ENCODE assay signal across 12 cellular contexts in genomic region chr6:81981812-81982211, GRCh38.
DNase-seq lines count a peak whose midpoint lies in the region; ATAC-seq lines count a peak whose summit lies in the region.
"Had no signal": no experiment of that assay in that cellular context is flagged by ENCODE, and none has a peak within 500 bp of the region (broad histone marks: within the 10 kb centered on the region; RNA-seq: fewer than 3 reads in every experiment).

No MANE protein-coding gene starts in this region.

- DNase-seq in amniotic stem cell (lab: John Stamatoyannopoulos, UW): peak; percentile 36
- DNase-seq in myocyte (ENCODE audit: low read depth): peak; percentile 26
- DNase-seq in NCI-H82 (lab: John Stamatoyannopoulos, UW): no peak
- no peak for DNase-seq in iPS-NIHi11 (ENCODE audit: low spot score)
- no peak for DNase-seq in SIG-M5 treated with dmso at 0.1 percent for 504 hours (lab: John Stamatoyannopoulos, UW; ENCODE audit: unreplicated experiment)
- DNase-seq in activated T-cell treated with anti-CD3 and anti-CD28 coated beads, Interleukin-2, amount 50 U/mL, for 1 hour: no peak
- DNase-seq: activated CD8-positive, alpha-beta memory T cell treated with anti-CD3 and anti-CD28 coated beads for 24 hours; DMS79 treated with DMSO at 0.1 percent for 48 hours; NCI-H1694; Right ventricle myocardium superior had no signal

- peak; percentile 61 for ATAC-seq in GM18498 (IDR thresholded peaks at IDR 0.05; ENCODE audit: unreplicated experiment)
- peak; percentile 44 for ATAC-seq in HG03039 (IDR thresholded peaks at IDR 0.05; ENCODE audit: unreplicated experiment)

Comparison
In these comparisons a context has a peak if more than half of its experiments do, and no peak if none do; other contexts are left out.
1. DNase-seq: peak in amniotic stem cell (single experiment) and myocyte (single experiment); none in NCI-H82 (single experiment), iPS-NIHi11 (single experiment), SIG-M5 treated with dmso at 0.1 percent for 504 hours (single experiment) and activated T-cell treated with anti-CD3 and anti-CD28 coated beads, Interleukin-2, amount 50 U/mL, for 1 hour (single experiment).